Comparison of ENCODE assay signal across 11 cellular contexts in genomic region chr17:46043606-46044005, GRCh38. TPM values are rescaled to one million over a fixed set of nuclear protein-coding genes. Genes with fewer than 3 reads are reported as not detected.
DNase-seq lines count a peak whose midpoint lies in the region; ATAC-seq and TF ChIP-seq lines count a peak whose summit lies in the region.
"Had no signal": no experiment of that assay in that cellular context is flagged by ENCODE, and none has a peak within 500 bp of the region (broad histone marks: within the 10 kb centered on the region; RNA-seq: fewer than 3 reads in every experiment).

No MANE protein-coding gene starts in this region.

- H3K36me3 ChIP-seq in GM23338 (ENCODE audit: insufficient read depth) (peaks cover 46% of the 10 kb centered on the region), left lung (peaks cover 0 to 68% of the 10 kb centered on the region in 2 donors)

- H3K27me3 ChIP-seq in GM23338 (ENCODE audit: insufficient read depth) (no peaks in the 10 kb centered on the region), left lung (no peaks in the 10 kb centered on the region)

- DNase-seq in GM23338 (ENCODE audit: low spot score) (no peak), left lung (no peak), amygdala (lab: John Stamatoyannopoulos, UW) (no peak), GM19240 (ENCODE audit: insufficient read length, low spot score) (no peak)
- DNase-seq in activated CD8-positive, alpha-beta memory T cell treated with anti-CD3 and anti-CD28 coated beads, Interleukin-2, amount 50 U/mL, for 48 hours, result no peak

- H3K27ac ChIP-seq in GM23338 (ENCODE audit: low read depth) (no peak overlapping the region), left lung (peak overlapping the region; percentile 38 to 61)
- H3K27ac ChIP-seq: epithelial cell of prostate, PC-9 had no signal

- H3K4me3 Mint-ChIP-seq in GM23338, result no peak overlapping the region
- H3K4me3 Mint-ChIP-seq in activated T-helper 17 cell treated with anti-CD3 and anti-CD28 coated beads, Interleukin-2, amount 50 U/mL, for 72 hours, result no peak overlapping the region
- no peak overlapping the region for H3K4me3 Mint-ChIP-seq in stimulated activated memory B cell treated with anti-CD40 and anti-IgM and Interleukin-4, amounts not matched to agents 10 μg/mL and 1 μg/mL and 100 μg/mL, for 72 hours

- peaks cover 79% of the 10 kb centered on the region for H3K36me3 Mint-ChIP-seq in GM23338 (ENCODE audit: low read depth)
- H3K36me3 Mint-ChIP-seq in activated T-helper 17 cell treated with anti-CD3 and anti-CD28 coated beads, Interleukin-2, amount 50 U/mL, for 72 hours (ENCODE audit: low read depth), result peaks cover 97% of the 10 kb centered on the region
- H3K36me3 Mint-ChIP-seq in stimulated activated memory B cell treated with anti-CD40 and anti-IgM and Interleukin-4, amounts not matched to agents 10 μg/mL and 1 μg/mL and 100 μg/mL, for 72 hours, result peaks cover 65% of the 10 kb centered on the region

- no peaks in the 10 kb centered on the region for H3K9me3 ChIP-seq in left lung

- intact Hi-C loops in left lung (cut with DNase I), result loop anchor here in 1 of 2 donors (10.0 kb wide), 1 partner anchor 141 kb away; no protein-coding TSS in a partner anchor

- H3K9me3 Mint-ChIP-seq in GM23338, result no peaks in the 10 kb centered on the region
- no peaks in the 10 kb centered on the region for H3K9me3 Mint-ChIP-seq in activated T-helper 17 cell treated with anti-CD3 and anti-CD28 coated beads, Interleukin-2, amount 50 U/mL, for 72 hours
- no peaks in the 10 kb centered on the region for H3K9me3 Mint-ChIP-seq in stimulated activated memory B cell treated with anti-CD40 and anti-IgM and Interleukin-4, amounts not matched to agents 10 μg/mL and 1 μg/mL and 100 μg/mL, for 72 hours

- peaks cover 12% of the 10 kb centered on the region for H4K20me1 ChIP-seq in GM23338 (replicated peaks; ENCODE audit: insufficient read depth)

- TF ChIP-seq CTCF in GM23338 (conservative IDR thresholded peaks at IDR 0.05; ENCODE audit: low read depth in 2 of 2), result no peak
- TF ChIP-seq CTCF in left lung (IDR thresholded peaks at IDR 0.05), result no peak

- H3K4me3 ChIP-seq in GM23338 (no peak overlapping the region), left lung (no peak overlapping the region)
- H3K4me3 ChIP-seq: PC-9 had no signal

- H3F3A ChIP-seq in GM23338 (replicated peaks; ENCODE audit: low read depth), result peaks cover 8% of the 10 kb centered on the region; the same call in 1 of the 2 replicates

- no peaks in the 10 kb centered on the region for H3K9me2 ChIP-seq in GM23338 (ENCODE audit: insufficient read depth)

- H3K27me3 Mint-ChIP-seq in GM23338 (ENCODE audit: insufficient read depth, low read depth, poor library complexity), result peaks cover 3% of the 10 kb centered on the region
- H3K27me3 Mint-ChIP-seq in activated T-helper 17 cell treated with anti-CD3 and anti-CD28 coated beads, Interleukin-2, amount 50 U/mL, for 72 hours, result no peaks in the 10 kb centered on the region
- H3K27me3 Mint-ChIP-seq in stimulated activated memory B cell treated with anti-CD40 and anti-IgM and Interleukin-4, amounts not matched to agents 10 μg/mL and 1 μg/mL and 100 μg/mL, for 72 hours, result no peaks in the 10 kb centered on the region

- H3K27ac Mint-ChIP-seq in GM23338, result 0 out of 2 replicates have a peak overlapping the region, but pooled peaks have one; percentile 46
- H3K27ac Mint-ChIP-seq in activated T-helper 17 cell treated with anti-CD3 and anti-CD28 coated beads, Interleukin-2, amount 50 U/mL, for 72 hours, result peak overlapping the region; percentile 22
- peak overlapping the region; percentile 62 for H3K27ac Mint-ChIP-seq in stimulated activated memory B cell treated with anti-CD40 and anti-IgM and Interleukin-4, amounts not matched to agents 10 μg/mL and 1 μg/mL and 100 μg/mL, for 72 hours

- no peak for ATAC-seq in GM23338
- no peak for ATAC-seq in activated T-helper 17 cell treated with anti-CD3 and anti-CD28 coated beads, Interleukin-2, amount 50 U/mL, for 72 hours (replicated peaks)
- peak; percentile 77 for ATAC-seq in left lung
- no peak for ATAC-seq in stimulated activated memory B cell treated with anti-CD40 and anti-IgM and Interleukin-4, amounts not matched to agents 10 μg/mL and 1 μg/mL and 100 μg/mL, for 72 hours
- no peak for ATAC-seq in HG03457 (IDR thresholded peaks at IDR 0.05; ENCODE audit: unreplicated experiment)

- H3K4me2 ChIP-seq in GM23338, result no peak overlapping the region
- H3K4me2 ChIP-seq: PC-9 had no signal

- peaks cover 18% of the 10 kb centered on the region for H3K79me2 ChIP-seq in GM23338 (replicated peaks; ENCODE audit: insufficient read depth)

- H2AFZ ChIP-seq in GM23338, result no peak overlapping the region
- H2AFZ ChIP-seq: PC-9 had no signal

- no peaks in the 10 kb centered on the region for H3K4me1 ChIP-seq in GM23338 (ENCODE audit: insufficient read depth)
- peaks cover 11 to 31% of the 10 kb centered on the region in 2 donors for H3K4me1 ChIP-seq in left lung

- peaks cover 18% of the 10 kb centered on the region for H3K4me1 Mint-ChIP-seq in GM23338
- H3K4me1 Mint-ChIP-seq in activated T-helper 17 cell treated with anti-CD3 and anti-CD28 coated beads, Interleukin-2, amount 50 U/mL, for 72 hours, result peaks cover 13% of the 10 kb centered on the region
- peaks cover 21% of the 10 kb centered on the region for H3K4me1 Mint-ChIP-seq in stimulated activated memory B cell treated with anti-CD40 and anti-IgM and Interleukin-4, amounts not matched to agents 10 μg/mL and 1 μg/mL and 100 μg/mL, for 72 hours

TF ChIP-seq in GM23338, 12 proteins besides CTCF, POLR2A, EP300 and RAD21 (continues in another document):
- no peak for TF ChIP-seq REST (IDR thresholded peaks at IDR 0.05; ENCODE audit: unreplicated experiment)
- TF ChIP-seq ZNF114 (CRISPR knock-in tag; IDR thresholded peaks at IDR 0.05), result no peak
- no peak for TF ChIP-seq STAT1 (IDR thresholded peaks at IDR 0.05; ENCODE audit: unreplicated experiment)
- no peak for TF ChIP-seq ETS1 (IDR thresholded peaks at IDR 0.05)
- TF ChIP-seq EZH2 (IDR thresholded peaks at IDR 0.05; ENCODE audit: low read depth, unreplicated experiment), result no peak

RNA-seq across cellular contexts. Expression of gene STH, which starts 44.6 kb away (rescaled TPM):
- total RNA-seq in GM23338 (2014; rRNA removed; shearing (Covaris generic)), result not detected in 2 replicates
- 0.55 TPM in 1 of 2 replicates, not detected in the other for polyA plus RNA-seq in GM23338 (2016; fragmentation: Nextera tagmentation; extraction: Ambion mirVana)
- not detected for total RNA-seq in activated T-helper 17 cell treated with anti-CD3 and anti-CD28 coated beads, Interleukin-2, amount 50 U/mL, for 72 hours
- total RNA-seq in left lung, result not detected
- total RNA-seq: H7, PC-9 had no signal
